24 cellular contexts compared by ENCODE assay signal in genomic region chr1:15380606-15381508, GRCh38. TPM values are rescaled to one million over a fixed set of nuclear protein-coding genes. Genes with fewer than 3 reads are reported as not detected.
DNase-seq lines count a peak whose midpoint lies in the region; ATAC-seq, FAIRE-seq and TF ChIP-seq lines count a peak whose summit lies in the region.
"Had no signal": no experiment of that assay in that cellular context is flagged by ENCODE, and none has a peak within 500 bp of the region (broad histone marks: within the 10 kb centered on the region; RNA-seq: fewer than 3 reads in every experiment).

No MANE protein-coding gene starts in this region.

- H3K4me2 ChIP-seq in GM12878 (ENCODE audit: control insufficient read depth, insufficient read depth) (no peak overlapping the region), H1 (ENCODE audit: insufficient read depth in 1 of 2, low read depth in 2 of 2, low read length in 2 of 2) (no peak overlapping the region), trophoblast cell (ENCODE audit: low read length) (no peak overlapping the region)

- CTCF ChIA-PET in GM12878 (lab: Yijun Ruan, JAX) (no interaction called here), H1 (lab: Charles Lee; ENCODE audit: partially characterized antibody) (interaction anchor here (0.7 to 1.8 kb wide), 3 partner anchors 9 to 57 kb away, joined by 3 to 5 read pairs (median 3); no protein-coding TSS in a partner anchor)

- TF ChIP-seq CTCF in GM12878 (IDR thresholded peaks at IDR 0.05 in 2 of 3, conservative IDR thresholded peaks at IDR 0.05 in 1 of 3; ENCODE audit: control insufficient read depth in 2 of 3, extremely low read depth in 1 of 3, insufficient read depth in 1 of 3, low read depth in 3 of 3, low read length in 3 of 3): no peak
- TF ChIP-seq CTCF in H1 (IDR thresholded peaks at IDR 0.05; ENCODE audit: control extremely low read depth in 1 of 3, insufficient read depth in 1 of 3, low read depth in 1 of 3, low read length in 3 of 3): no peak
- TF ChIP-seq CTCF in foreskin keratinocyte (conservative IDR thresholded peaks at IDR 0.05): no peak
- TF ChIP-seq CTCF in uterus (IDR thresholded peaks at IDR 0.05): no peak

- H3K4me1 ChIP-seq in GM12878 (ENCODE audit: control insufficient read depth, insufficient read depth, low read length) (peaks cover 19% of the 10 kb centered on the region), H1 (replicated peaks in 1 of 4; ENCODE audit: control insufficient read depth in 3 of 4, insufficient read depth in 4 of 4, low read length in 3 of 4) (peaks cover 12 to 23% (median 13%) of the 10 kb centered on the region in 4 experiments), trophoblast cell (ENCODE audit: control insufficient read depth in 1 of 2, insufficient read depth in 2 of 2, low read length in 2 of 2) (no peaks in the 10 kb centered on the region), foreskin keratinocyte (no peaks in the 10 kb centered on the region), uterus (no peaks in the 10 kb centered on the region)

- H2BK12ac ChIP-seq in H1 (ENCODE audit: low read depth, low read length) (no peak overlapping the region), trophoblast cell (ENCODE audit: low read length) (no peak overlapping the region)

- no peak overlapping the region for H4K12ac ChIP-seq in trophoblast cell (ENCODE audit: low read depth, low read length)

- intact Hi-C loops in GM12878 (cut with micrococcal nuclease; ENCODE audit: unreplicated experiment): no loop called here
- intact Hi-C loops in uterus (cut with DNase I; ENCODE audit: low total_unique reads): no loop called here

- 0 out of 2 replicates have a peak overlapping the region, but pooled peaks have one; percentile 34 for H2AK5ac ChIP-seq in H1 (ENCODE audit: low read depth, low read length)
- H2AK5ac ChIP-seq in trophoblast cell (ENCODE audit: low read length): no peak overlapping the region

- H3K18ac ChIP-seq in H1 (ENCODE audit: extremely low read depth, low read length): no peak overlapping the region
- no peak overlapping the region for H3K18ac ChIP-seq in trophoblast cell (ENCODE audit: low read length)

- TF ChIP-seq RAD21 in GM12878 (IDR thresholded peaks at IDR 0.05; ENCODE audit: insufficient read depth, low read depth, low read length) (no peak), H1 (IDR thresholded peaks at IDR 0.05 in 1 of 2, conservative IDR thresholded peaks at IDR 0.05 in 1 of 2; ENCODE audit: low read depth in 2 of 2, low read length in 2 of 2) (no peak)

- no peaks in the 10 kb centered on the region for H3K9me3 ChIP-seq in GM12878 (replicated peaks; ENCODE audit: control insufficient read depth, insufficient read depth, low read length)
- H3K9me3 ChIP-seq in H1 (ENCODE audit: insufficient read depth in 2 of 2, low read depth in 1 of 2, low read length in 1 of 2): no peaks in the 10 kb centered on the region
- peaks cover 8% of the 10 kb centered on the region for H3K9me3 ChIP-seq in trophoblast cell (ENCODE audit: insufficient read depth, low read depth, low read length)
- H3K9me3 ChIP-seq in uterus: no peaks in the 10 kb centered on the region

- no peak overlapping the region for H3K23ac ChIP-seq in H1 (ENCODE audit: insufficient read length)
- H3K23ac ChIP-seq in trophoblast cell (ENCODE audit: low read length): no peak overlapping the region

- no peaks in the 10 kb centered on the region for H3K27me3 ChIP-seq in GM12878 (replicated peaks in 1 of 2; ENCODE audit: control insufficient read depth in 2 of 2, insufficient read depth in 2 of 2, low read length in 1 of 2)
- H3K27me3 ChIP-seq in H1 (replicated peaks in 1 of 4; ENCODE audit: control insufficient read depth in 3 of 4, extremely low read depth in 1 of 4, insufficient read depth in 3 of 4, low read length in 3 of 4): peaks cover 2 to 39% (median 30%) of the 10 kb centered on the region in 4 experiments
- H3K27me3 ChIP-seq in trophoblast cell (ENCODE audit: insufficient read depth, low read length): peaks cover 23% of the 10 kb centered on the region
- H3K27me3 ChIP-seq in foreskin keratinocyte: peaks cover 9% of the 10 kb centered on the region
- no peaks in the 10 kb centered on the region for H3K27me3 ChIP-seq in uterus

- H3K9ac ChIP-seq in GM12878 (ENCODE audit: control insufficient read depth, insufficient read depth, low read length): no peak overlapping the region
- H3K9ac ChIP-seq in H1 (replicated peaks in 1 of 4; ENCODE audit: extremely low read depth in 1 of 4, low read depth in 3 of 4, low read length in 3 of 4): no peak overlapping the region
- H3K9ac ChIP-seq in trophoblast cell (ENCODE audit: low read length): no peak overlapping the region
- H3K9ac ChIP-seq: GM23248 had no signal

- H3K36me3 ChIP-seq in GM12878 (ENCODE audit: control insufficient read depth in 2 of 2, insufficient read depth in 2 of 2, low read length in 1 of 2) (no peaks in the 10 kb centered on the region), H1 (ENCODE audit: control insufficient read depth in 2 of 4, insufficient read depth in 4 of 4, low read length in 3 of 4) (no peaks in the 10 kb centered on the region; a peak in 1 of 8 replicates), trophoblast cell (ENCODE audit: control insufficient read depth in 1 of 2, insufficient read depth in 2 of 2, low read length in 2 of 2) (no peaks in the 10 kb centered on the region), uterus (no peaks in the 10 kb centered on the region)

- FAIRE-seq in GM12878 (lab: Jason Lieb, UNC) (no peak), H1 (lab: Jason Lieb, UNC) (no peak)
- FAIRE-seq: A204.1, GM12892 had no signal

- RAD21 ChIA-PET in GM12878 (lab: Charles Lee; ENCODE audit: unreplicated experiment): no interaction called here

- ATAC-seq in GM12878: no peak
- no peak for ATAC-seq in foreskin keratinocyte
- no peak for ATAC-seq in GM19467 (IDR thresholded peaks at IDR 0.05; ENCODE audit: unreplicated experiment)
- ATAC-seq: HCT116 had no signal

- peaks cover 7% of the 10 kb centered on the region for H3K23me2 ChIP-seq in H1 (ENCODE audit: low read depth, low read length)

- H3K14ac ChIP-seq in H1 (ENCODE audit: insufficient read length) (no peak overlapping the region), trophoblast cell (ENCODE audit: low read length) (no peak overlapping the region)

- H2BK15ac ChIP-seq in H1 (ENCODE audit: low read length): no peak overlapping the region

- H3K79me1 ChIP-seq in H1 (ENCODE audit: low read depth, low read length): no peaks in the 10 kb centered on the region
- H3K79me1 ChIP-seq in trophoblast cell (ENCODE audit: low read length): no peaks in the 10 kb centered on the region

- H2BK5ac ChIP-seq in H1 (ENCODE audit: low read depth, low read length) (no peak overlapping the region), trophoblast cell (ENCODE audit: low read depth, low read length, poor library complexity) (no peak overlapping the region)

- in situ Hi-C loops in GM12878 (cut with MboI): no loop called here

- H3K27ac ChIP-seq in GM12878 (ENCODE audit: control insufficient read depth, insufficient read depth) (no peak overlapping the region), H1 (ENCODE audit: low read depth, low read length) (no peak overlapping the region), trophoblast cell (ENCODE audit: low read depth, low read length) (no peak overlapping the region), foreskin keratinocyte (no peak overlapping the region), uterus (no peak overlapping the region)
- H3K27ac ChIP-seq: 22Rv1, GM23248 had no signal

- no peak overlapping the region for H2AFZ ChIP-seq in GM12878 (ENCODE audit: control insufficient read depth, low read depth, low read length)
- H2AFZ ChIP-seq in H1 (ENCODE audit: low read length): no peak overlapping the region
- H2AFZ ChIP-seq in trophoblast cell (ENCODE audit: insufficient read depth, low read length, poor library complexity): no peak overlapping the region
- H2AFZ ChIP-seq: GM23248 had no signal

- 58% methylated on average over 22 of the region's 22 CpGs for WGBS in GM12878 (ENCODE audit: insufficient coverage, insufficient replicate concordance, low lambda C conversion rate, missing lambda C conversion rate)
- 89% methylated on average over 22 of the region's 22 CpGs; no CpG with 5 or more reads in 1 of the 2 experiments for whole genome bisulfite sequencing in H1 (ENCODE audit: extremely low coverage in 1 of 2, insufficient coverage in 1 of 2, insufficient read length in 1 of 2, insufficient replicate concordance in 2 of 2, low coverage in 1 of 2, low lambda C conversion rate in 2 of 2, missing lambda C conversion rate in 1 of 2), 2 experiments
- no CpG with 5 or more reads among the region's 22 CpGs for WGBS in trophoblast cell (ENCODE audit: extremely low coverage, insufficient coverage, insufficient read length)

- no peak overlapping the region for H4K5ac ChIP-seq in H1 (ENCODE audit: insufficient read length, low read depth, low read length)

- no peak overlapping the region for H3K4me3 ChIP-seq in GM12878
- no peak overlapping the region for H3K4me3 ChIP-seq in H1 (ENCODE audit: extremely low read depth in 1 of 4, insufficient read depth in 2 of 4, low read depth in 3 of 4, low read length in 4 of 4)
- H3K4me3 ChIP-seq in trophoblast cell (ENCODE audit: low read depth, low read length): no peak overlapping the region
- H3K4me3 ChIP-seq in uterus: no peak overlapping the region
- H3K4me3 ChIP-seq: GM23248 had no signal

- H4K8ac ChIP-seq in H1 (ENCODE audit: extremely low read depth, insufficient read depth, low read length) (no peak overlapping the region), trophoblast cell (ENCODE audit: low read depth, low read length) (no peak overlapping the region)

- TF ChIP-seq POLR2A in GM12878 (IDR thresholded peaks at IDR 0.05; ENCODE audit: low read depth, low read length): no peak
- TF ChIP-seq POLR2A in H1 (IDR thresholded peaks at IDR 0.05; ENCODE audit: control extremely low read depth in 1 of 2, low read depth in 2 of 2, low read length in 2 of 2): no peak
- no peak for TF ChIP-seq POLR2A in uterus (IDR thresholded peaks at IDR 0.05)

- H3K56ac ChIP-seq in H1 (replicated peaks; ENCODE audit: insufficient read length, low read depth, low read length): no peak overlapping the region

- H4K91ac ChIP-seq in H1 (replicated peaks; ENCODE audit: insufficient read length, low read length) (no peak overlapping the region), trophoblast cell (ENCODE audit: low read depth, low read length) (no peak overlapping the region)

- POLR2A ChIA-PET in GM12878 (lab: Charles Lee): interaction anchor here (0.5 kb wide), 1 partner anchor 7 kb away, joined by 3 read pairs; no protein-coding TSS in a partner anchor
- POLR2A ChIA-PET in H1 (lab: Charles Lee; ENCODE audit: partially characterized antibody): no interaction called here

- BruUV-seq in GM12878 (replicated peaks; lab: Mats Ljungman, UMichigan): no TSS peak

- SMC1A ChIA-PET in GM12878 (lab: Charles Lee; ENCODE audit: uncharacterized antibody, unreplicated experiment): no interaction called here

- DNase-seq in NCI-H2227 (lab: John Stamatoyannopoulos, UW; ENCODE audit: unreplicated experiment) (peak; percentile 38), NCI-H2227 treated with DMSO at 0.1 percent for 48 hours (lab: John Stamatoyannopoulos, UW) (no peak), GM12878 (ENCODE audit: low read depth, low spot score) (no peak), H1 (ENCODE audit: low read depth in 1 of 2, low spot score in 2 of 2) (no peak), trophoblast cell (peak; percentile 62 to 70), foreskin keratinocyte (no peak), uterus (no peak)
- DNase-seq: C1 segment of cervical spinal cord; Calu3; CD4-positive, alpha-beta memory T cell; COR-L47; DMS79 treated with DMSO at 0.1 percent for 48 hours; GF-D8; GM23248; H9 had no signal

- no peak overlapping the region for H2BK20ac ChIP-seq in H1 (ENCODE audit: low read length)

- no peaks in the 10 kb centered on the region for H4K20me1 ChIP-seq in GM12878 (ENCODE audit: control insufficient read depth, insufficient read depth)
- H4K20me1 ChIP-seq in H1 (replicated peaks in 1 of 2; ENCODE audit: control insufficient read depth in 1 of 2, insufficient read depth in 2 of 2, low read length in 2 of 2): no peaks in the 10 kb centered on the region

- H3K79me2 ChIP-seq in GM12878 (ENCODE audit: control insufficient read depth, insufficient read depth, low read length): no peaks in the 10 kb centered on the region
- H3K79me2 ChIP-seq in H1 (ENCODE audit: control insufficient read depth in 1 of 2, insufficient read depth in 2 of 2, low read length in 2 of 2): no peaks in the 10 kb centered on the region
- no peaks in the 10 kb centered on the region for H3K79me2 ChIP-seq in trophoblast cell (ENCODE audit: control insufficient read depth, insufficient read depth, low read length, poor library complexity)

- no peak overlapping the region for H2BK120ac ChIP-seq in H1 (replicated peaks; ENCODE audit: low read depth, low read length)
- H2BK120ac ChIP-seq in trophoblast cell (ENCODE audit: insufficient read depth, low read length, poor library complexity): no peak overlapping the region

- TF ChIP-seq EP300 in GM12878 (IDR thresholded peaks at IDR 0.05; ENCODE audit: borderline replicate concordance in 1 of 2, control insufficient read depth in 1 of 2, low read depth in 2 of 2, low read length in 2 of 2): no peak
- TF ChIP-seq EP300 in H1 (IDR thresholded peaks at IDR 0.05; ENCODE audit: borderline replicate concordance in 1 of 2, low read depth in 2 of 2, low read length in 2 of 2): no peak

- H3K4ac ChIP-seq in H1 (replicated peaks; ENCODE audit: insufficient read length, low read depth, low read length) (no peak overlapping the region), trophoblast cell (ENCODE audit: low read depth, low read length) (no peak overlapping the region)

RNA-seq across cellular contexts. Expression of gene EFHD2, which starts 28.8 kb away (rescaled TPM):
- total RNA-seq in GM12878 (2013; cell fraction: nucleolus; rRNA removed): 16.2 and 21.3 TPM in 2 replicates
- total RNA-seq in GM12878 (2014; rRNA removed) (68.9 and 85.1 TPM in 2 replicates), GM12878 (2014; rRNA removed; fragmentation: Illumina TruSeq; extraction: Trizol) (25.7 and 31.5 TPM in 2 replicates), GM12878 (2021) (106 and 107 TPM in 2 replicates), foreskin keratinocyte (95.3 and 101 TPM in 2 replicates), uterus (10 to 100 TPM; 12.1 to 32.5 (median 20.4) TPM)
- 21.5 TPM for polyA plus RNA-seq in GM12878 (2011; ENCODE audit: low read depth)
- polyA plus RNA-seq in GM12878 (2011; rRNA removed) (27.6 and 47.2 TPM in 2 replicates), GM12878 (2014; fragmentation: Illumina TruSeq; extraction: Trizol) (8.7 and 31.3 TPM in 2 replicates), GM12878 (2014; fragmentation: Nextera tagmentation; extraction: Ambion mirVana) (1 to 10 TPM; 4.0 to 6.6 TPM), GM12878 (2014; rRNA removed) (99.2 and 126 TPM in 2 replicates), GM12878 (2016; fragmentation: Nextera tagmentation; extraction: Ambion mirVana) (100 to 1,000 TPM in 1 of 2 experiments, 10 to 100 TPM in 1; 96.3 to 114 TPM), H1 (2011; rRNA removed) (24.4 and 30.8 TPM in 2 replicates), foreskin keratinocyte (114 and 116 TPM in 2 replicates)
- 57.7 and 83.4 TPM in 2 replicates for polyA plus RNA-seq in GM12878 (2011; cell fraction: cytosol; rRNA removed)
- polyA plus RNA-seq in GM12878 (2011; cell fraction: nucleus; rRNA removed): 55.8 and 67.2 TPM in 2 replicates
- 54.9 and 67.3 TPM in 2 replicates for polyA plus RNA-seq in GM12878 (2012)
- 13.5 and 27.4 TPM in 2 replicates for polyA minus RNA-seq in GM12878 (2011; rRNA and poly(A)+ RNA removed)
- 21.4 and 25.4 TPM in 2 replicates for polyA minus RNA-seq in GM12878 (2011; cell fraction: cytosol; rRNA and poly(A)+ RNA removed)
- 6.2 and 10.5 TPM in 2 replicates for polyA minus RNA-seq in GM12878 (2011; cell fraction: nucleus; rRNA and poly(A)+ RNA removed)
- total RNA-seq in H1 (2021; fragmentation: NEBNext Ultra II Directional; extraction: Animal tissue kit (Norgen Biotek cat#: 25700)): 23.5 and 25.1 TPM in 2 replicates
- polyA plus RNA-seq in H1 (2011; cell fraction: cytosol; rRNA removed): 24.6 TPM
- polyA plus RNA-seq in H1 (2011; cell fraction: nucleus; rRNA removed): 22.1 TPM
- 16.3 to 23.1 TPM (median 20.7 TPM) in 4 replicates for polyA plus RNA-seq in H1 (2012, experiment 1 of 2)
- 23.1 TPM for polyA plus RNA-seq in H1 (2012, experiment 2 of 2)
- 16.3 TPM for polyA plus RNA-seq in H1 (2013, experiment 1 of 2)
- polyA plus RNA-seq in H1 (2013, experiment 2 of 2): 16.6 TPM
- 4.3 and 4.8 TPM in 2 replicates for polyA minus RNA-seq in H1 (2011; rRNA and poly(A)+ RNA removed)
- 16.7 TPM for polyA minus RNA-seq in H1 (2011; cell fraction: cytosol; rRNA and poly(A)+ RNA removed)
- polyA minus RNA-seq in H1 (2011; cell fraction: nucleus; rRNA and poly(A)+ RNA removed): 5.9 TPM
- polyA plus RNA-seq in trophoblast cell (2013): 29.1 and 29.8 TPM in 2 replicates

RNA-seq across cellular contexts. Expression of gene CTRC, which starts 57.4 kb away (rescaled TPM):
- not detected in 2 replicates for total RNA-seq in GM12878 (2013; cell fraction: nucleolus; rRNA removed)
- total RNA-seq in GM12878 (2014; rRNA removed): not detected in 2 replicates
- not detected in 2 replicates for total RNA-seq in GM12878 (2014; rRNA removed; fragmentation: Illumina TruSeq; extraction: Trizol)
- 1.5 and 1.9 TPM in 2 replicates for total RNA-seq in GM12878 (2021)
- not detected for polyA plus RNA-seq in GM12878 (2011; ENCODE audit: low read depth)
- polyA plus RNA-seq in GM12878 (2011; rRNA removed): not detected in 2 replicates
- polyA plus RNA-seq in GM12878 (2011; cell fraction: cytosol; rRNA removed): not detected in 2 replicates
- polyA plus RNA-seq in GM12878 (2011; cell fraction: nucleus; rRNA removed): 0.22 TPM in 1 of 2 replicates, not detected in the other
- not detected in 2 replicates for polyA plus RNA-seq in GM12878 (2012)
- 0.79 TPM in 1 of 2 replicates, not detected in the other for polyA plus RNA-seq in GM12878 (2014; fragmentation: Illumina TruSeq; extraction: Trizol)
- polyA plus RNA-seq in GM12878 (2014; fragmentation: Nextera tagmentation; extraction: Ambion mirVana): not detected
- polyA plus RNA-seq in GM12878 (2014; rRNA removed): 0.03 TPM in 1 of 2 replicates, not detected in the other
- not detected for polyA plus RNA-seq in GM12878 (2016; fragmentation: Nextera tagmentation; extraction: Ambion mirVana)
- polyA minus RNA-seq in GM12878 (2011; rRNA and poly(A)+ RNA removed): not detected in 2 replicates
- not detected in 2 replicates for polyA minus RNA-seq in GM12878 (2011; cell fraction: cytosol; rRNA and poly(A)+ RNA removed)
- not detected in 2 replicates for polyA minus RNA-seq in GM12878 (2011; cell fraction: nucleus; rRNA and poly(A)+ RNA removed)
- 0.09 TPM in 1 of 2 replicates, not detected in the other for total RNA-seq in H1 (2021; fragmentation: NEBNext Ultra II Directional; extraction: Animal tissue kit (Norgen Biotek cat#: 25700))
- polyA plus RNA-seq in H1 (2011; rRNA removed): not detected in 2 replicates
- polyA plus RNA-seq in H1 (2011; cell fraction: cytosol; rRNA removed): not detected
- not detected for polyA plus RNA-seq in H1 (2011; cell fraction: nucleus; rRNA removed)
- not detected in 4 replicates for polyA plus RNA-seq in H1 (2012, experiment 1 of 2)
- polyA plus RNA-seq in H1 (2012, experiment 2 of 2): not detected
- polyA plus RNA-seq in H1 (2013, experiment 1 of 2): not detected
- 0.29 TPM for polyA plus RNA-seq in H1 (2013, experiment 2 of 2)
- not detected in 2 replicates for polyA minus RNA-seq in H1 (2011; rRNA and poly(A)+ RNA removed)
- polyA minus RNA-seq in H1 (2011; cell fraction: cytosol; rRNA and poly(A)+ RNA removed): not detected
- not detected for polyA minus RNA-seq in H1 (2011; cell fraction: nucleus; rRNA and poly(A)+ RNA removed)
- 0.14 and 0.15 TPM in 2 replicates for polyA plus RNA-seq in trophoblast cell (2013)
- total RNA-seq in foreskin keratinocyte: not detected in 2 replicates
- not detected in 2 replicates for polyA plus RNA-seq in foreskin keratinocyte
- total RNA-seq in uterus: 1 to 10 TPM in 1 of 4 donors, not detected in 3; 1.1 TPM
- total RNA-seq: Calu3, Daoy, G401, GM23248, H9 had no signal
- polyA plus RNA-seq: AG04450; BJ; CD4-positive, alpha-beta memory T cell; GM23248 had no signal

Comparison
In these comparisons a context has a peak if more than half of its experiments do, and no peak if none do; other contexts are left out.
1. DNase-seq: peak in NCI-H2227 (single experiment) and trophoblast cell (2 of 2); none in NCI-H2227 treated with DMSO at 0.1 percent for 48 hours (single experiment), GM12878 (single experiment), H1 (0 of 2), foreskin keratinocyte (0 of 2) and uterus (0 of 2).